8 cellular contexts compared by ENCODE assay signal in genomic region chr17:76500074-76500744, GRCh38. TPM values are rescaled to one million over a fixed set of nuclear protein-coding genes. Genes with fewer than 3 reads are reported as not detected.
DNase-seq lines count a peak whose midpoint lies in the region; ATAC-seq, FAIRE-seq and TF ChIP-seq lines count a peak whose summit lies in the region.

No MANE protein-coding gene starts in this region.

- no peak overlapping the region for H3K27ac Mint-ChIP-seq in activated naive CD4-positive, alpha-beta T cell treated with anti-CD3 and anti-CD28 coated beads for 36 hours
- peak overlapping the region in 1 of 2 donors; percentile 92 for H3K27ac Mint-ChIP-seq in activated naive CD4-positive, alpha-beta T cell treated with anti-CD3 and anti-CD28 coated beads, Interleukin-2, amount 50 U/mL, for 72 hours
- peak overlapping the region; percentile 68 for H3K27ac Mint-ChIP-seq in activated T-helper 1 cell treated with anti-CD3 and anti-CD28 coated beads, Interleukin-12 subunit alpha, Interleukin-12 subunit beta, Interleukin-2, Interleukin-4 antibody, amounts not matched to agents 30 ng/mL and 10 ng/mL and 1 ng/mL, durations not matched to agents 14 hours and 24 hours and 36 hours

- 45 to 80% methylated on average over 1 to 17 of the region's 17 CpGs for WGBS in transverse colon (ENCODE audit: low coverage in 1 of 2), 2 donors

- no peaks in the 10 kb centered on the region for H3K27me3 ChIP-seq in transverse colon

- no peak for TF ChIP-seq CTCF in kidney (IDR thresholded peaks at IDR 0.05; ENCODE audit: borderline replicate concordance, extremely low read depth, insufficient read depth)
- TF ChIP-seq CTCF in transverse colon (IDR thresholded peaks at IDR 0.05) = no peak
- TF ChIP-seq CTCF in omental fat pad (IDR thresholded peaks at IDR 0.05) = no peak
- no peak for TF ChIP-seq CTCF in D721Med (IDR thresholded peaks at IDR 0.05; ENCODE audit: insufficient read depth, missing control alignments)

- intact Hi-C loops in activated naive CD4-positive, alpha-beta T cell treated with anti-CD3 and anti-CD28 coated beads for 36 hours (cut with micrococcal nuclease) = no loop called here
- intact Hi-C loops in activated T-helper 1 cell treated with anti-CD3 and anti-CD28 coated beads, Interleukin-12 subunit alpha, Interleukin-12 subunit beta, Interleukin-2, Interleukin-4 antibody, amounts not matched to agents 30 ng/mL and 10 ng/mL and 1 ng/mL, durations not matched to agents 14 hours and 24 hours and 36 hours (cut with micrococcal nuclease) = loop anchor here (10.0 kb wide), 2 partner anchors 145 to 235 kb away; partner anchors contain the start of genes PRPSAP1 and UBALD2
- intact Hi-C loops in kidney (cut with DNase I) = no loop called here
- intact Hi-C loops in transverse colon (cut with DNase I; ENCODE audit: low total_unique reads) = loop anchor here (10.0 kb wide), 1 partner anchor 195 kb away; the partner anchor contains the start of gene QRICH2

- H3K27ac ChIP-seq in kidney (ENCODE audit: low read depth in 2 of 2, low read length in 2 of 2) (peak overlapping the region; percentile 76 to 83), transverse colon (peak overlapping the region; percentile 80 to 87 (median 85))

- no peak for TF ChIP-seq POLR2A in transverse colon (IDR thresholded peaks at IDR 0.05)

- peaks cover 31% of the 10 kb centered on the region for H3K4me1 Mint-ChIP-seq in activated naive CD4-positive, alpha-beta T cell treated with anti-CD3 and anti-CD28 coated beads for 36 hours (ENCODE audit: low read depth)
- peaks cover 62% of the 10 kb centered on the region for H3K4me1 Mint-ChIP-seq in activated T-helper 1 cell treated with anti-CD3 and anti-CD28 coated beads, Interleukin-12 subunit alpha, Interleukin-12 subunit beta, Interleukin-2, Interleukin-4 antibody, amounts not matched to agents 30 ng/mL and 10 ng/mL and 1 ng/mL, durations not matched to agents 14 hours and 24 hours and 36 hours (ENCODE audit: low read depth)

- H3K36me3 ChIP-seq in kidney (ENCODE audit: control insufficient read depth in 1 of 2, insufficient read depth in 2 of 2, low read length in 2 of 2) (no peaks in the 10 kb centered on the region), transverse colon (no peaks in the 10 kb centered on the region)

- no peaks in the 10 kb centered on the region for H3K36me3 Mint-ChIP-seq in activated naive CD4-positive, alpha-beta T cell treated with anti-CD3 and anti-CD28 coated beads for 36 hours (ENCODE audit: low read depth)
- peaks cover 0 to 5% of the 10 kb centered on the region in 2 donors for H3K36me3 Mint-ChIP-seq in activated naive CD4-positive, alpha-beta T cell treated with anti-CD3 and anti-CD28 coated beads, Interleukin-2, amount 50 U/mL, for 72 hours
- H3K36me3 Mint-ChIP-seq in activated T-helper 1 cell treated with anti-CD3 and anti-CD28 coated beads, Interleukin-12 subunit alpha, Interleukin-12 subunit beta, Interleukin-2, Interleukin-4 antibody, amounts not matched to agents 30 ng/mL and 10 ng/mL and 1 ng/mL, durations not matched to agents 14 hours and 24 hours and 36 hours (ENCODE audit: low read depth) = peaks cover 7% of the 10 kb centered on the region

- H3K27me3 Mint-ChIP-seq in activated naive CD4-positive, alpha-beta T cell treated with anti-CD3 and anti-CD28 coated beads for 36 hours (ENCODE audit: low read depth) = no peaks in the 10 kb centered on the region
- H3K27me3 Mint-ChIP-seq in activated T-helper 1 cell treated with anti-CD3 and anti-CD28 coated beads, Interleukin-12 subunit alpha, Interleukin-12 subunit beta, Interleukin-2, Interleukin-4 antibody, amounts not matched to agents 30 ng/mL and 10 ng/mL and 1 ng/mL, durations not matched to agents 14 hours and 24 hours and 36 hours (ENCODE audit: insufficient read depth) = no peaks in the 10 kb centered on the region

- H3K4me3 Mint-ChIP-seq in activated naive CD4-positive, alpha-beta T cell treated with anti-CD3 and anti-CD28 coated beads for 36 hours = peak overlapping the region; percentile 83
- peak overlapping the region; percentile 92 for H3K4me3 Mint-ChIP-seq in activated T-helper 1 cell treated with anti-CD3 and anti-CD28 coated beads, Interleukin-12 subunit alpha, Interleukin-12 subunit beta, Interleukin-2, Interleukin-4 antibody, amounts not matched to agents 30 ng/mL and 10 ng/mL and 1 ng/mL, durations not matched to agents 14 hours and 24 hours and 36 hours

- H3K9ac ChIP-seq in kidney (ENCODE audit: low read length in 2 of 2) = peak overlapping the region; percentile 67 to 73

- no peak for FAIRE-seq in kidney (lab: Jason Lieb, UNC)
- FAIRE-seq in D721Med (lab: Jason Lieb, UNC) = no peak

- in situ Hi-C loops in transverse colon (cut with MboI; ENCODE audit: low pct_ligation_motif_present in 1 of 4, low pct_unique_long_range_greater_than_20kb in 1 of 4, low sequenced_read_pairs in 3 of 4) = no loop called here

- no peak for ATAC-seq in activated naive CD4-positive, alpha-beta T cell treated with anti-CD3 and anti-CD28 coated beads, Interleukin-2, amount 50 U/mL, for 72 hours
- ATAC-seq in omental fat pad (ENCODE audit: low FRiP score) = no peak

- H3K4me3 ChIP-seq in kidney (ENCODE audit: low read length in 2 of 2) (peak overlapping the region; percentile 28 to 71), transverse colon (peak overlapping the region in 3 of 4 donors; percentile 69 to 78 (median 75))

- peak; percentile 25 for DNase-seq in activated naive CD4-positive, alpha-beta T cell treated with anti-CD3 and anti-CD28 coated beads for 36 hours
- no peak for DNase-seq in activated naive CD4-positive, alpha-beta T cell treated with anti-CD3 and anti-CD28 coated beads, Interleukin-2, amount 50 U/mL, for 72 hours (ENCODE audit: low spot score in 2 of 2)
- no peak for DNase-seq in activated T-helper 1 cell treated with anti-CD3 and anti-CD28 coated beads, Interleukin-12 subunit alpha, Interleukin-12 subunit beta, Interleukin-2, Interleukin-4 antibody, amounts not matched to agents 30 ng/mL and 10 ng/mL and 1 ng/mL, durations not matched to agents 14 hours and 24 hours and 36 hours (ENCODE audit: low spot score)
- no peak for DNase-seq in kidney
- DNase-seq in transverse colon = peak; percentile 29
- no peak for DNase-seq in omental fat pad (ENCODE audit: low spot score)
- no peak for DNase-seq in activated CD4-positive, CD25-positive, alpha-beta regulatory T cell (lab: John Stamatoyannopoulos, UW)
- no peak for DNase-seq in D721Med (ENCODE audit: insufficient read length, low spot score)

- H3K9me3 Mint-ChIP-seq in activated naive CD4-positive, alpha-beta T cell treated with anti-CD3 and anti-CD28 coated beads for 36 hours = no peaks in the 10 kb centered on the region
- H3K9me3 Mint-ChIP-seq in activated naive CD4-positive, alpha-beta T cell treated with anti-CD3 and anti-CD28 coated beads, Interleukin-2, amount 50 U/mL, for 72 hours = no peaks in the 10 kb centered on the region
- H3K9me3 Mint-ChIP-seq in activated T-helper 1 cell treated with anti-CD3 and anti-CD28 coated beads, Interleukin-12 subunit alpha, Interleukin-12 subunit beta, Interleukin-2, Interleukin-4 antibody, amounts not matched to agents 30 ng/mL and 10 ng/mL and 1 ng/mL, durations not matched to agents 14 hours and 24 hours and 36 hours = no peaks in the 10 kb centered on the region

- TF ChIP-seq EP300 in transverse colon (IDR thresholded peaks at IDR 0.05; ENCODE audit: low read depth) = no peak

- H3K9me3 ChIP-seq in kidney (ENCODE audit: control insufficient read depth in 1 of 2, low read length in 2 of 2) = no peaks in the 10 kb centered on the region
- no peaks in the 10 kb centered on the region for H3K9me3 ChIP-seq in transverse colon

- peaks cover 20 to 38% of the 10 kb centered on the region in 2 donors for H3K4me1 ChIP-seq in kidney (ENCODE audit: control insufficient read depth in 1 of 2, insufficient read depth in 1 of 2, low read depth in 1 of 2, low read length in 2 of 2)
- H3K4me1 ChIP-seq in transverse colon = peaks cover 15 to 43% (median 23%) of the 10 kb centered on the region in 4 donors

- CTCF ChIA-PET in activated naive CD4-positive, alpha-beta T cell treated with anti-CD3 and anti-CD28 coated beads for 36 hours (lab: Charles Lee) = no interaction called here

RNA-seq across cellular contexts. Expression of gene RHBDF2, which starts 1.0 kb away (rescaled TPM):
- 10 to 100 TPM; 13.3 to 13.4 TPM for total RNA-seq in activated naive CD4-positive, alpha-beta T cell treated with anti-CD3 and anti-CD28 coated beads for 36 hours
- 10 to 100 TPM; 30.4 to 43.1 TPM for total RNA-seq in activated naive CD4-positive, alpha-beta T cell treated with anti-CD3 and anti-CD28 coated beads, Interleukin-2, amount 50 U/mL, for 72 hours
- 53.2 and 53.7 TPM in 2 replicates for total RNA-seq in activated T-helper 1 cell treated with anti-CD3 and anti-CD28 coated beads, Interleukin-12 subunit alpha, Interleukin-12 subunit beta, Interleukin-2, Interleukin-4 antibody, amounts not matched to agents 30 ng/mL and 10 ng/mL and 1 ng/mL, durations not matched to agents 14 hours and 24 hours and 36 hours
- total RNA-seq in kidney (58.6 TPM), transverse colon (10 to 100 TPM; 11.3 to 47.4 (median 23.2) TPM), omental fat pad (10 to 100 TPM; 29.9 to 77.9 (median 56.7) TPM)
- polyA plus RNA-seq in kidney (ENCODE audit: insufficient read depth, low read depth, low replicate concordance) = 6.8 TPM

RNA-seq across cellular contexts. Expression of gene AANAT, which starts 32.8 kb away (rescaled TPM):
- not detected for total RNA-seq in activated naive CD4-positive, alpha-beta T cell treated with anti-CD3 and anti-CD28 coated beads for 36 hours
- not detected for total RNA-seq in activated naive CD4-positive, alpha-beta T cell treated with anti-CD3 and anti-CD28 coated beads, Interleukin-2, amount 50 U/mL, for 72 hours
- not detected in 2 replicates for total RNA-seq in activated T-helper 1 cell treated with anti-CD3 and anti-CD28 coated beads, Interleukin-12 subunit alpha, Interleukin-12 subunit beta, Interleukin-2, Interleukin-4 antibody, amounts not matched to agents 30 ng/mL and 10 ng/mL and 1 ng/mL, durations not matched to agents 14 hours and 24 hours and 36 hours
- total RNA-seq in kidney = not detected
- not detected for polyA plus RNA-seq in kidney (ENCODE audit: insufficient read depth, low read depth, low replicate concordance)
- total RNA-seq in transverse colon = not detected
- total RNA-seq in omental fat pad = not detected

RNA-seq across cellular contexts. Expression of gene CYGB, which starts 37.3 kb away (rescaled TPM):
- not detected for total RNA-seq in activated naive CD4-positive, alpha-beta T cell treated with anti-CD3 and anti-CD28 coated beads for 36 hours
- total RNA-seq in activated naive CD4-positive, alpha-beta T cell treated with anti-CD3 and anti-CD28 coated beads, Interleukin-2, amount 50 U/mL, for 72 hours = not detected
- total RNA-seq in activated T-helper 1 cell treated with anti-CD3 and anti-CD28 coated beads, Interleukin-12 subunit alpha, Interleukin-12 subunit beta, Interleukin-2, Interleukin-4 antibody, amounts not matched to agents 30 ng/mL and 10 ng/mL and 1 ng/mL, durations not matched to agents 14 hours and 24 hours and 36 hours = not detected in 2 replicates
- total RNA-seq in kidney (12.6 TPM), transverse colon (10 to 100 TPM in 2 of 4 donors, 1 to 10 TPM in 2; 7.5 to 20.1 (median 11.3) TPM), omental fat pad (10 to 100 TPM; 18.9 to 46.2 (median 35.2) TPM)
- polyA plus RNA-seq in kidney (ENCODE audit: insufficient read depth, low read depth, low replicate concordance) = 6.7 TPM

RNA-seq across cellular contexts. Expression of gene PRCD, which starts 39.6 kb away (rescaled TPM):
- not detected for total RNA-seq in activated naive CD4-positive, alpha-beta T cell treated with anti-CD3 and anti-CD28 coated beads for 36 hours
- not detected for total RNA-seq in activated naive CD4-positive, alpha-beta T cell treated with anti-CD3 and anti-CD28 coated beads, Interleukin-2, amount 50 U/mL, for 72 hours
- total RNA-seq in activated T-helper 1 cell treated with anti-CD3 and anti-CD28 coated beads, Interleukin-12 subunit alpha, Interleukin-12 subunit beta, Interleukin-2, Interleukin-4 antibody, amounts not matched to agents 30 ng/mL and 10 ng/mL and 1 ng/mL, durations not matched to agents 14 hours and 24 hours and 36 hours = not detected in 2 replicates
- 2.2 TPM for total RNA-seq in kidney
- not detected for polyA plus RNA-seq in kidney (ENCODE audit: insufficient read depth, low read depth, low replicate concordance)
- 1 to 10 TPM in 1 of 4 donors, under 1 TPM in 1, not detected in 2; 0.64 to 6.8 TPM for total RNA-seq in transverse colon
- 10 to 100 TPM in 1 of 4 donors, 1 to 10 TPM in 3; 2.3 to 20.0 (median 3.5) TPM for total RNA-seq in omental fat pad

RNA-seq across cellular contexts. Expression of gene UBE2O, which starts 47.3 kb away (rescaled TPM):
- 10 to 100 TPM; 18.8 TPM for total RNA-seq in activated naive CD4-positive, alpha-beta T cell treated with anti-CD3 and anti-CD28 coated beads for 36 hours
- total RNA-seq in activated naive CD4-positive, alpha-beta T cell treated with anti-CD3 and anti-CD28 coated beads, Interleukin-2, amount 50 U/mL, for 72 hours = 10 to 100 TPM; 17.3 to 45.8 TPM
- 44.9 and 45.1 TPM in 2 replicates for total RNA-seq in activated T-helper 1 cell treated with anti-CD3 and anti-CD28 coated beads, Interleukin-12 subunit alpha, Interleukin-12 subunit beta, Interleukin-2, Interleukin-4 antibody, amounts not matched to agents 30 ng/mL and 10 ng/mL and 1 ng/mL, durations not matched to agents 14 hours and 24 hours and 36 hours
- total RNA-seq in kidney (21.3 TPM), transverse colon (10 to 100 TPM in 3 of 4 donors, 1 to 10 TPM in 1; 9.8 to 28.8 (median 15.9) TPM), omental fat pad (10 to 100 TPM; 12.5 to 27.5 (median 20.0) TPM)
- 5.5 TPM for polyA plus RNA-seq in kidney (ENCODE audit: insufficient read depth, low read depth, low replicate concordance)

Comparison
In these comparisons a context has a peak if more than half of its experiments do, and no peak if none do; other contexts are left out.
1. DNase-seq: peak in activated naive CD4-positive, alpha-beta T cell treated with anti-CD3 and anti-CD28 coated beads for 36 hours (single experiment) and transverse colon (single experiment); none in activated naive CD4-positive, alpha-beta T cell treated with anti-CD3 and anti-CD28 coated beads, Interleukin-2, amount 50 U/mL, for 72 hours (0 of 2), activated T-helper 1 cell treated with anti-CD3 and anti-CD28 coated beads, Interleukin-12 subunit alpha, Interleukin-12 subunit beta, Interleukin-2, Interleukin-4 antibody, amounts not matched to agents 30 ng/mL and 10 ng/mL and 1 ng/mL, durations not matched to agents 14 hours and 24 hours and 36 hours (single experiment), kidney (single experiment), omental fat pad (single experiment), activated CD4-positive, CD25-positive, alpha-beta regulatory T cell (0 of 4) and D721Med (single experiment).
2. intact Hi-C loops: an anchor here in activated T-helper 1 cell treated with anti-CD3 and anti-CD28 coated beads, Interleukin-12 subunit alpha, Interleukin-12 subunit beta, Interleukin-2, Interleukin-4 antibody, amounts not matched to agents 30 ng/mL and 10 ng/mL and 1 ng/mL, durations not matched to agents 14 hours and 24 hours and 36 hours (10.0 kb wide) and transverse colon (10.0 kb wide); none called in activated naive CD4-positive, alpha-beta T cell treated with anti-CD3 and anti-CD28 coated beads for 36 hours and kidney.